ENCODE assay signal across 8 cellular contexts in the genomic region with DNA sequence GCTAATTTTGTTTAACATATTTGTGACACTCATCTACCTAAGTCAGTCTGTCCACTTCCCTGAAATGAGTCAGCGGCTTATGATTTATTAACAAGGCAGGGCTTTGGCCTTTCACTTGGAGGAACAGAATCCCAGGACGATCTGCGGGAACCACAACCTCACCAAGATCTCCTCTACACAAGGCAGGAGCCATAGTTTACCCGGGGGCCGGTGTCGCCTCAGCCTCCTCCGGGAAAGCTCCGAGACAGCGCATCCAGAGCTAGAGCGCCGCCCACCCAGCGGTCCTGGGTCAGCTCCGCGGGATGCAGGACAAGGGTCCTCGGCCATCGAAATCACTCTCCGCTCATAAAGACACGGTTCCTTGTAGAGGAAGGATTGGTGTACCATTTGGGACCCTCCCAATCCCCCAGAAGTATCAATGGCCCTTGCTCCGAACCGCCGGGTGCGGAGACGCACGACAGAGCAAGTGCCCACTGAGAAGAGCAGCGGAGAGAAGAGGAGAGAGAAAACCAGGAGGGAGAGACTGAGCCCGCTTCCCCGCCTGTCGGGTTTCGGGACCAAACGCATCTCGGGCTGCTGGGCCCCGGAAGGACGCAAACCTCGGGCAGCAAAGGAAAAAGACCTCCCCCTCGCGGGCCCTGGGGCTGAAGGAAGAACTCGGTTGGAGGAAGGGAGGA. TPM values are rescaled to one million over a fixed set of nuclear protein-coding genes. Genes with fewer than 3 reads are reported as not detected.
DNase-seq lines count a peak whose midpoint lies in the region; ATAC-seq lines count a peak whose summit lies in the region.

No MANE protein-coding gene starts in this region.

- no peaks in the 10 kb centered on the region for H3K9me3 ChIP-seq in subcutaneous abdominal adipose tissue (ENCODE audit: control insufficient read depth in 5 of 5, low read length in 5 of 5)

- ATAC-seq in HG03565 (IDR thresholded peaks at IDR 0.05; ENCODE audit: unreplicated experiment) = no peak

- H3K4me1 ChIP-seq in subcutaneous abdominal adipose tissue (ENCODE audit: control insufficient read depth in 5 of 5, insufficient read depth in 5 of 5, low read length in 5 of 5) = peaks cover 0 to 5% (median 3%) of the 10 kb centered on the region in 5 donors

- H3K9ac ChIP-seq in subcutaneous abdominal adipose tissue (ENCODE audit: low read length in 5 of 5) = no peak overlapping the region

- H3K27ac ChIP-seq in subcutaneous abdominal adipose tissue (ENCODE audit: low read depth, low read length) = no peak overlapping the region

- H3K4me3 ChIP-seq in subcutaneous abdominal adipose tissue (ENCODE audit: low read depth in 1 of 5, low read length in 5 of 5) = peak overlapping the region; percentile 4 to 54 (median 36)

- DNase-seq in A172 (ENCODE audit: low spot score) = peak; percentile 76
- DNase-seq in H4 (ENCODE audit: low spot score) = peak; percentile 19
- DNase-seq in amygdala (lab: John Stamatoyannopoulos, UW) = peak in 41 of 56 donors; percentile 4 to 67 (median 35)
- DNase-seq in islet precursor cell = peak; percentile 82
- no peak for DNase-seq in DMS79 (lab: John Stamatoyannopoulos, UW)
- DNase-seq in activated CD4-positive, alpha-beta T cell treated with anti-CD3 and anti-CD28 coated beads, Interleukin-2, amount 50 U/mL, for 1 hour = no peak

- no peaks in the 10 kb centered on the region for H3K36me3 ChIP-seq in subcutaneous abdominal adipose tissue (ENCODE audit: control insufficient read depth in 5 of 5, insufficient read depth in 5 of 5, low read length in 5 of 5)

- peaks cover 0 to 8% (median 5%) of the 10 kb centered on the region in 5 donors for H3K27me3 ChIP-seq in subcutaneous abdominal adipose tissue (ENCODE audit: control insufficient read depth in 5 of 5, insufficient read depth in 4 of 5, low read length in 5 of 5)

RNA-seq across cellular contexts. Expression of a gene that starts 13.1 kb away (rescaled TPM):
- 82.1 and 102 TPM in 2 replicates for total RNA-seq in A172 (2014; rRNA removed; shearing (Covaris generic))
- total RNA-seq in H4 (2014; rRNA removed; shearing (Covaris generic)) = 78.1 and 88.4 TPM in 2 replicates

Comparison
In these comparisons a context has a peak if more than half of its experiments do, and no peak if none do; other contexts are left out.
1. DNase-seq: peak in A172 (single experiment), H4 (single experiment), amygdala (41 of 56) and islet precursor cell (single experiment); none in DMS79 (single experiment) and activated CD4-positive, alpha-beta T cell treated with anti-CD3 and anti-CD28 coated beads, Interleukin-2, amount 50 U/mL, for 1 hour (single experiment).